In genomic region chr5:156848447-156848846, GRCh38 we compare ENCODE assay signal across 11 cellular contexts. TPM values are rescaled to one million over a fixed set of nuclear protein-coding genes. Genes with fewer than 3 reads are reported as not detected.
"Had no signal": no experiment of that assay in that cellular context is flagged by ENCODE, and none has a peak within 500 bp of the region (broad histone marks: within the 10 kb centered on the region; RNA-seq: fewer than 3 reads in every experiment).

No MANE protein-coding gene starts in this region.

RNA-seq across cellular contexts. Expression of gene PPP1R2B, which starts 1.6 kb away (rescaled TPM):
- total RNA-seq: stomach, subcutaneous adipose tissue, temporal lobe, thoracic aorta, thyroid gland, tibial nerve, transverse colon, upper lobe of left lung, upper lobe of right lung, ureter, vagina had no signal
- polyA plus RNA-seq: stomach had no signal
